12 cellular contexts compared by ENCODE assay signal in the genomic region with DNA sequence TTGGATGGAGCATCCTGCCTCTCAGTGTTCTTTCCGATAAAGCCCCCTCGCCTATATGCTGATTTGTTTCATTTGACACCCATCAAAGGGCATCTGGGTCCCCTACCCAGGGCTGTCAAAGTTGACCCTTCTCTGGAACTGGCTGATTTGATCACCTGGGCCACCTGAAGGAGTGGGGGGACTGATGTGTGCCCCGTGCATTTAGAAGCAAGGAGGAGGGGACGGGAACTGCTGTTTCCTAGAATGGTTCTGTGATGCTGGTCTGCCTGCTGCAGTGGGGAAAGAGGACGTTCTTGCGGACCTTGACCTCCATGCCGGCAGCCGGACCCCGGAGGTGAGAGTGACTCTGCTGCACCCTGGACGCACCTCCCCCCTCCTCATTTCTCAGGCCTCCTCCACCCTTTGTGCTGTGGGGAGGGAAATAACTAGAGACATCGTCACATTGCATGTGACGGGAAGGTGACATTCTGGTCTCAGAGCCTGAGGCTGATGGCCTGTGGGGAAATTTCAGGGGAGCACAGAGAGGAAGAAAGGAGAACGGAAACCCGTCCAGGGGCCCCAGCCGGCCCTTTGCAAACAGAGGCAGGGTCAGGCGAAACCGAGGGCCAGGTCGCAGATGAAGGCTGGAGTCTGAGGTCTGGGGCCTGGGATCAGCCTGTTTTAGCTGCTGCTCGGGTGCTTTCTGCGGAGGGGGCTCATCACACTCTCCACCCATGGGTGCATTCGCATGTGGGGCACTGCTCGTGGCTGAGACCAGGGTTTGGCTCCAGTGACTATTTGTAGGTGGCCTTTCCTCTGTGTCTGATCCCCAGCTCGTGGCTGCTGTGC. TPM values are rescaled to one million over a fixed set of nuclear protein-coding genes. Genes with fewer than 3 reads are reported as not detected.
A peak's percentile ranks its signal among the peaks of the same experiment; 100 is the strongest.
DNase-seq lines count a peak whose midpoint lies in the region; ATAC-seq, FAIRE-seq and TF ChIP-seq lines count a peak whose summit lies in the region.
"Had no signal": no experiment of that assay in that cellular context is flagged by ENCODE, and none has a peak within 500 bp of the region (broad histone marks: within the 10 kb centered on the region; RNA-seq: fewer than 3 reads in every experiment).

No MANE protein-coding gene starts in this region.

- peak overlapping the region; percentile 47 for H2AFZ ChIP-seq in GM23338

- no peak for FAIRE-seq in kidney (lab: Jason Lieb, UNC)

- TF ChIP-seq CTCF in GM23338 (conservative IDR thresholded peaks at IDR 0.05; ENCODE audit: low read depth in 2 of 2) (no peak), kidney (IDR thresholded peaks at IDR 0.05; ENCODE audit: borderline replicate concordance, extremely low read depth, insufficient read depth) (no peak), sigmoid colon (IDR thresholded peaks at IDR 0.05) (no peak)

- intact Hi-C loops in kidney (cut with DNase I) (no loop called here), sigmoid colon (cut with DNase I) (no loop called here)
- intact Hi-C loops in activated T-helper 2 cell treated with anti-CD3 and anti-CD28 coated beads, Interferon-gamma antibody, Interleukin-2, Interleukin-4, amounts not matched to agents 10 μg/mL and 5 μg/mL and 100 μg/mL, durations not matched to agents 14 hours and 24 hours and 36 hours (cut with micrococcal nuclease), result no loop called here

- no peak for TF ChIP-seq POLR2A in sigmoid colon (IDR thresholded peaks at IDR 0.05)

- no peak for ATAC-seq in GM23338

- H3K4me3 ChIP-seq in GM23338, result no peak overlapping the region
- H3K4me3 ChIP-seq in kidney (ENCODE audit: low read length in 2 of 2), result no peak overlapping the region
- no peak overlapping the region for H3K4me3 ChIP-seq in sigmoid colon
- H3K4me3 ChIP-seq: SJSA1 had no signal

- no peak overlapping the region for H3K4me3 Mint-ChIP-seq in GM23338
- no peak overlapping the region for H3K4me3 Mint-ChIP-seq in activated T-helper 2 cell treated with anti-CD3 and anti-CD28 coated beads, Interferon-gamma antibody, Interleukin-2, Interleukin-4, amounts not matched to agents 10 μg/mL and 5 μg/mL and 100 μg/mL, durations not matched to agents 14 hours and 24 hours and 36 hours (ENCODE audit: low read depth)

- H3K27me3 Mint-ChIP-seq in GM23338 (ENCODE audit: insufficient read depth, low read depth, poor library complexity), result peaks cover 21% of the 10 kb centered on the region
- H3K27me3 Mint-ChIP-seq in activated T-helper 2 cell treated with anti-CD3 and anti-CD28 coated beads, Interferon-gamma antibody, Interleukin-2, Interleukin-4, amounts not matched to agents 10 μg/mL and 5 μg/mL and 100 μg/mL, durations not matched to agents 14 hours and 24 hours and 36 hours (ENCODE audit: low read depth), result peaks cover 8% of the 10 kb centered on the region

- H3K4me1 ChIP-seq in GM23338 (ENCODE audit: insufficient read depth) (peaks cover 6% of the 10 kb centered on the region; the same call in 1 of the 2 replicates), kidney (ENCODE audit: control insufficient read depth in 1 of 2, insufficient read depth in 1 of 2, low read depth in 1 of 2, low read length in 2 of 2) (peaks cover 0 to 3% of the 10 kb centered on the region in 2 donors), sigmoid colon (peaks cover 0 to 3% (median 0%) of the 10 kb centered on the region in 4 donors)
- H3K4me1 ChIP-seq: SJSA1 had no signal

- TF ChIP-seq EP300 in sigmoid colon (IDR thresholded peaks at IDR 0.05), result no peak

- no peaks in the 10 kb centered on the region for H3K9me3 ChIP-seq in kidney (ENCODE audit: control insufficient read depth in 1 of 2, low read length in 2 of 2)
- peaks cover 0 to 4% (median 0%) of the 10 kb centered on the region in 4 donors for H3K9me3 ChIP-seq in sigmoid colon
- H3K9me3 ChIP-seq: SJSA1 had no signal

- H3F3A ChIP-seq in GM23338 (replicated peaks; ENCODE audit: low read depth), result no peaks in the 10 kb centered on the region

- H3K9me2 ChIP-seq in GM23338 (ENCODE audit: insufficient read depth), result no peaks in the 10 kb centered on the region

- no peak overlapping the region for H3K9ac ChIP-seq in kidney (ENCODE audit: low read length in 2 of 2)

- H3K27ac ChIP-seq in GM23338 (ENCODE audit: low read depth) (no peak overlapping the region), kidney (ENCODE audit: low read depth in 2 of 2, low read length in 2 of 2) (peak overlapping the region in 1 of 2 donors; percentile 45), sigmoid colon (peak overlapping the region in 1 of 4 donors; percentile 38)
- H3K27ac ChIP-seq: SJSA1 had no signal

- peaks cover 8% of the 10 kb centered on the region for H3K9me3 Mint-ChIP-seq in GM23338
- H3K9me3 Mint-ChIP-seq in activated T-helper 2 cell treated with anti-CD3 and anti-CD28 coated beads, Interferon-gamma antibody, Interleukin-2, Interleukin-4, amounts not matched to agents 10 μg/mL and 5 μg/mL and 100 μg/mL, durations not matched to agents 14 hours and 24 hours and 36 hours, result peaks cover 13% of the 10 kb centered on the region

- DNase-seq in GM23338 (ENCODE audit: low spot score), result no peak
- DNase-seq in activated CD8-positive, alpha-beta memory T cell treated with anti-CD3 and anti-CD28 coated beads, Interleukin-2, amount 50 U/mL, for 4 hours, result peak; percentile 2
- DNase-seq in kidney, result peak; percentile 61
- DNase-seq in sigmoid colon, result peak; percentile 50
- DNase-seq in inferior parietal cortex (ENCODE audit: extremely low spot score), result no peak
- DNase-seq in activated T-helper 2 cell treated with anti-CD3 and anti-CD28 coated beads, Interferon-gamma antibody, Interleukin-2, Interleukin-4, amounts not matched to agents 10 μg/mL and 5 μg/mL and 100 μg/mL, durations not matched to agents 14 hours and 24 hours and 36 hours (ENCODE audit: low spot score), result no peak
- no peak for DNase-seq in NCI-H187 (lab: John Stamatoyannopoulos, UW)
- no peak for DNase-seq in DMS153 treated with DMSO at 0.1 percent for 48 hours (lab: John Stamatoyannopoulos, UW; ENCODE audit: unreplicated experiment)

- WGBS in sigmoid colon, 2 donors, result 79 to 86% methylated on average over 23 of the region's 23 CpGs

- H3K36me3 ChIP-seq in GM23338 (ENCODE audit: insufficient read depth), result no peaks in the 10 kb centered on the region
- no peaks in the 10 kb centered on the region for H3K36me3 ChIP-seq in kidney (ENCODE audit: control insufficient read depth in 1 of 2, insufficient read depth in 2 of 2, low read length in 2 of 2)
- H3K36me3 ChIP-seq in sigmoid colon, result no peaks in the 10 kb centered on the region
- H3K36me3 ChIP-seq: SJSA1 had no signal

- no peaks in the 10 kb centered on the region for H3K27me3 ChIP-seq in GM23338 (ENCODE audit: insufficient read depth)
- peaks cover 0 to 15% (median 8%) of the 10 kb centered on the region in 3 donors for H3K27me3 ChIP-seq in sigmoid colon
- H3K27me3 ChIP-seq: SJSA1 had no signal

- H3K4me1 Mint-ChIP-seq in GM23338, result peaks cover 20% of the 10 kb centered on the region
- H3K4me1 Mint-ChIP-seq in activated T-helper 2 cell treated with anti-CD3 and anti-CD28 coated beads, Interferon-gamma antibody, Interleukin-2, Interleukin-4, amounts not matched to agents 10 μg/mL and 5 μg/mL and 100 μg/mL, durations not matched to agents 14 hours and 24 hours and 36 hours (ENCODE audit: low read depth), result peaks cover 7% of the 10 kb centered on the region

- peak overlapping the region; percentile 45; the same call in 1 of the 2 replicates for H3K27ac Mint-ChIP-seq in GM23338
- no peak overlapping the region for H3K27ac Mint-ChIP-seq in activated T-helper 2 cell treated with anti-CD3 and anti-CD28 coated beads, Interferon-gamma antibody, Interleukin-2, Interleukin-4, amounts not matched to agents 10 μg/mL and 5 μg/mL and 100 μg/mL, durations not matched to agents 14 hours and 24 hours and 36 hours

- no peaks in the 10 kb centered on the region for H3K79me2 ChIP-seq in GM23338 (replicated peaks; ENCODE audit: insufficient read depth)

- no peak overlapping the region for H3K4me2 ChIP-seq in GM23338

- H3K36me3 Mint-ChIP-seq in GM23338 (ENCODE audit: low read depth), result no peaks in the 10 kb centered on the region; the same call in 2 of the 3 replicates
- H3K36me3 Mint-ChIP-seq in activated T-helper 2 cell treated with anti-CD3 and anti-CD28 coated beads, Interferon-gamma antibody, Interleukin-2, Interleukin-4, amounts not matched to agents 10 μg/mL and 5 μg/mL and 100 μg/mL, durations not matched to agents 14 hours and 24 hours and 36 hours (ENCODE audit: low read depth), result no peaks in the 10 kb centered on the region

- H4K20me1 ChIP-seq in GM23338 (replicated peaks; ENCODE audit: insufficient read depth), result no peaks in the 10 kb centered on the region

TF ChIP-seq in GM23338, 12 proteins besides CTCF, POLR2A, EP300 and RAD21:
- TF ChIP-seq STAT1 (IDR thresholded peaks at IDR 0.05; ENCODE audit: unreplicated experiment) (no peak), JUNB (IDR thresholded peaks at IDR 0.05; ENCODE audit: unreplicated experiment) (no peak), NANOG (IDR thresholded peaks at IDR 0.05; ENCODE audit: borderline replicate concordance) (no peak)

RNA-seq across cellular contexts. Expression of a gene that starts 25.7 kb away (rescaled TPM):
- total RNA-seq in GM23338 (2014; rRNA removed; shearing (Covaris generic)), result not detected in 2 replicates
- polyA plus RNA-seq in GM23338 (2016; fragmentation: Nextera tagmentation; extraction: Ambion mirVana) (not detected in 2 replicates), kidney (ENCODE audit: insufficient read depth, low read depth, low replicate concordance) (28.6 TPM), sigmoid colon (not detected)
- total RNA-seq in kidney (not detected), sigmoid colon (not detected)
- not detected in 2 replicates for total RNA-seq in activated T-helper 2 cell treated with anti-CD3 and anti-CD28 coated beads, Interferon-gamma antibody, Interleukin-2, Interleukin-4, amounts not matched to agents 10 μg/mL and 5 μg/mL and 100 μg/mL, durations not matched to agents 14 hours and 24 hours and 36 hours
- total RNA-seq: Calu3, M059J, SJSA1 had no signal
- polyA plus RNA-seq: adipose tissue had no signal

Comparison
In these comparisons a context has a peak if more than half of its experiments do, and no peak if none do; other contexts are left out.
1. DNase-seq: peak in activated CD8-positive, alpha-beta memory T cell treated with anti-CD3 and anti-CD28 coated beads, Interleukin-2, amount 50 U/mL, for 4 hours (single experiment), kidney (single experiment) and sigmoid colon (single experiment); none in GM23338 (single experiment), inferior parietal cortex (single experiment), activated T-helper 2 cell treated with anti-CD3 and anti-CD28 coated beads, Interferon-gamma antibody, Interleukin-2, Interleukin-4, amounts not matched to agents 10 μg/mL and 5 μg/mL and 100 μg/mL, durations not matched to agents 14 hours and 24 hours and 36 hours (single experiment), NCI-H187 (0 of 2) and DMS153 treated with DMSO at 0.1 percent for 48 hours (single experiment).